In genomic region chr11:62123669-62124185, GRCh38 we compare ENCODE assay signal across 1 cellular context.
TF ChIP-seq lines count a peak whose summit lies in the region.

INCENP (plus strand) TSS chr11:62124011; CDS start chr11:62128162, 4,151 bp downstream.

TF ChIP-seq in HepG2, 621 proteins besides CTCF, POLR2A, EP300 and RAD21 (continued from another document and continues in another):
- TF ChIP-seq ZFP91 (CRISPR knock-in tag; IDR thresholded peaks at IDR 0.05; ENCODE audit: borderline replicate concordance) = peak; percentile 54; the same call in 1 of the 2 replicates
- no peak for TF ChIP-seq ZNF547 (CRISPR knock-in tag; IDR thresholded peaks at IDR 0.05)
- TF ChIP-seq ZBTB1 (CRISPR knock-in tag; IDR thresholded peaks at IDR 0.05; ENCODE audit: borderline replicate concordance) = no peak
- TF ChIP-seq SIN3B (IDR thresholded peaks at IDR 0.05; ENCODE audit: low read length) = 0 out of 2 replicates have a peak, but pooled peaks have one; percentile 56
- no peak for TF ChIP-seq DRAP1 (CRISPR knock-in tag; IDR thresholded peaks at IDR 0.05)
- no peak for TF ChIP-seq IKZF5 (CRISPR knock-in tag; IDR thresholded peaks at IDR 0.05)
- peak; percentile 21; the same call in 1 of the 3 replicates for TF ChIP-seq MXI1 (IDR thresholded peaks at IDR 0.05; ENCODE audit: borderline replicate concordance, low read depth, low read length)
- TF ChIP-seq RAD51 (IDR thresholded peaks at IDR 0.05; ENCODE audit: borderline replicate concordance) = no peak
- peak; percentile 41; the same call in 1 of the 2 replicates for TF ChIP-seq MXD4 (CRISPR knock-in tag; IDR thresholded peaks at IDR 0.05)
- TF ChIP-seq SUZ12 (IDR thresholded peaks at IDR 0.05; ENCODE audit: low read depth, low read length) = peak; percentile 60
- TF ChIP-seq ZNF781 (CRISPR knock-in tag; IDR thresholded peaks at IDR 0.05; ENCODE audit: borderline replicate concordance, not compliant biosample characterization) = no peak
- no peak for TF ChIP-seq ZNF513 (CRISPR knock-in tag; conservative IDR thresholded peaks at IDR 0.05)
- no peak for TF ChIP-seq HIVEP1 (CRISPR knock-in tag; IDR thresholded peaks at IDR 0.05)
- peak; percentile 48 for TF ChIP-seq PHF21A (CRISPR knock-in tag; IDR thresholded peaks at IDR 0.05)
- TF ChIP-seq HDAC1 (CRISPR knock-in tag; IDR thresholded peaks at IDR 0.05) = peak; percentile 77
- peak; percentile 60 for TF ChIP-seq YEATS4 (CRISPR knock-in tag; IDR thresholded peaks at IDR 0.05; ENCODE audit: borderline replicate concordance)
- peak; percentile 89 for TF ChIP-seq PHF8 (CRISPR knock-in tag; IDR thresholded peaks at IDR 0.05)
- TF ChIP-seq SAP130 (CRISPR knock-in tag; IDR thresholded peaks at IDR 0.05; ENCODE audit: low read depth) = peak; percentile 74
- TF ChIP-seq NRL (CRISPR knock-in tag; IDR thresholded peaks at IDR 0.05; ENCODE audit: borderline replicate concordance) = no peak
- TF ChIP-seq ZC3H13 (CRISPR knock-in tag; IDR thresholded peaks at IDR 0.05) = no peak
- TF ChIP-seq ZNF850 (CRISPR knock-in tag; conservative IDR thresholded peaks at IDR 0.05) = no peak
- TF ChIP-seq YEATS2 (CRISPR knock-in tag; IDR thresholded peaks at IDR 0.05; ENCODE audit: borderline replicate concordance) = no peak
- TF ChIP-seq FOSL1 (CRISPR knock-in tag; IDR thresholded peaks at IDR 0.05; ENCODE audit: borderline replicate concordance) = no peak
- peak; percentile 53 for TF ChIP-seq HNRNPLL (IDR thresholded peaks at IDR 0.05; ENCODE audit: low read depth, low read length, poor library complexity, severe bottlenecking)
- TF ChIP-seq XRCC5 (optimal IDR thresholded peaks at IDR 0.05; ENCODE audit: low read length) = peak; percentile 54
- no peak for TF ChIP-seq HNRNPUL1 (IDR thresholded peaks at IDR 0.05; ENCODE audit: low read depth, low read length)
- TF ChIP-seq CEBPZ (IDR thresholded peaks at IDR 0.05; ENCODE audit: low read length) = no peak
- TF ChIP-seq GABPA (IDR thresholded peaks at IDR 0.05; ENCODE audit: low read depth, low read length) = peak; percentile 80
- peak; percentile 95 for TF ChIP-seq GABPA (CRISPR knock-in tag; IDR thresholded peaks at IDR 0.05; ENCODE audit: low read depth)
- TF ChIP-seq ZSCAN12 (CRISPR knock-in tag; IDR thresholded peaks at IDR 0.05) = 0 out of 2 replicates have a peak, but pooled peaks have one; percentile 10
- no peak for TF ChIP-seq RBAK (CRISPR knock-in tag; IDR thresholded peaks at IDR 0.05)
- peak; percentile 95 for TF ChIP-seq NFYB (CRISPR knock-in tag; IDR thresholded peaks at IDR 0.05)
- TF ChIP-seq NFRKB (IDR thresholded peaks at IDR 0.05) = no peak
- TF ChIP-seq MYC (CRISPR knock-in tag; IDR thresholded peaks at IDR 0.05; ENCODE audit: borderline replicate concordance) = peak; percentile 78
- no peak for TF ChIP-seq ZNF337 (CRISPR knock-in tag; IDR thresholded peaks at IDR 0.05; ENCODE audit: borderline replicate concordance, low read depth)
- TF ChIP-seq ZNF224 (CRISPR knock-in tag; IDR thresholded peaks at IDR 0.05) = peak; percentile 44; the same call in 1 of the 2 replicates
- TF ChIP-seq THAP9 (CRISPR knock-in tag; IDR thresholded peaks at IDR 0.05; ENCODE audit: borderline replicate concordance) = no peak
- peak; percentile 31; the same call in 1 of the 2 replicates for TF ChIP-seq ETV5 (CRISPR knock-in tag; IDR thresholded peaks at IDR 0.05; ENCODE audit: borderline replicate concordance)
- TF ChIP-seq ZNF614 (CRISPR knock-in tag; IDR thresholded peaks at IDR 0.05; ENCODE audit: borderline replicate concordance) = no peak
- TF ChIP-seq TAF1 (CRISPR knock-in tag; IDR thresholded peaks at IDR 0.05) = peak; percentile 30; the same call in 1 of the 2 replicates
- TF ChIP-seq MYPOP (CRISPR knock-in tag; IDR thresholded peaks at IDR 0.05) = peak; percentile 58
- no peak for TF ChIP-seq ARID5B (CRISPR knock-in tag; IDR thresholded peaks at IDR 0.05)
- peak; percentile 96 for TF ChIP-seq ELF1 (CRISPR knock-in tag; IDR thresholded peaks at IDR 0.05)
- TF ChIP-seq AGO1 (IDR thresholded peaks at IDR 0.05; ENCODE audit: low read depth, low read length, poor library complexity, severe bottlenecking) = no peak
- no peak for TF ChIP-seq ZNF776 (CRISPR knock-in tag; IDR thresholded peaks at IDR 0.05)
- peak; percentile 52; the same call in 1 of the 2 replicates for TF ChIP-seq CSRNP1 (CRISPR knock-in tag; IDR thresholded peaks at IDR 0.05)
- TF ChIP-seq MEIS1 (CRISPR knock-in tag; IDR thresholded peaks at IDR 0.05; ENCODE audit: borderline replicate concordance) = 0 out of 2 replicates have a peak, but pooled peaks have one; percentile 68
